ENCODE assay signal across 8 cellular contexts in genomic region chr19:2333027-2333806, GRCh38. TPM values are rescaled to one million over a fixed set of nuclear protein-coding genes. Genes with fewer than 3 reads are reported as not detected.
DNase-seq lines count a peak whose midpoint lies in the region; ATAC-seq and TF ChIP-seq lines count a peak whose summit lies in the region.

No MANE protein-coding gene starts in this region.

- H3K79me2 ChIP-seq in Loucy (ENCODE audit: insufficient read depth, low read length): peaks cover 90% of the 10 kb centered on the region

- H3K27me3 ChIP-seq in CD8-positive, alpha-beta T cell (ENCODE audit: insufficient read depth, low read length): no peaks in the 10 kb centered on the region
- H3K27me3 ChIP-seq in Loucy (ENCODE audit: insufficient read depth, low read length, poor library complexity, severe bottlenecking): peaks cover 6% of the 10 kb centered on the region
- H3K27me3 ChIP-seq in thyroid gland: no peaks in the 10 kb centered on the region

- H3K27ac ChIP-seq in CD8-positive, alpha-beta T cell (ENCODE audit: low read depth, low read length): peak overlapping the region; percentile 45
- H3K27ac ChIP-seq in thyroid gland: no peak overlapping the region

- ATAC-seq in CD8-positive, alpha-beta T cell: no peak

- H3K4me3 ChIP-seq in CD8-positive, alpha-beta T cell (ENCODE audit: low read depth, low read length): no peak overlapping the region
- H3K4me3 ChIP-seq in Loucy (ENCODE audit: low read length, poor library complexity, severe bottlenecking) (peak overlapping the region; percentile 98), thyroid gland (replicated peaks in 1 of 3) (no peak overlapping the region)

- POLR2A ChIA-PET in CD8-positive, alpha-beta T cell (lab: Charles Lee): interaction anchor here (1.4 kb wide), 1 partner anchor 94 kb away, joined by 3 read pairs; no protein-coding TSS in a partner anchor

- peaks cover 49% of the 10 kb centered on the region for H3K4me1 Mint-ChIP-seq in CD8-positive, alpha-beta T cell (ENCODE audit: low read depth)
- peaks cover 45% of the 10 kb centered on the region for H3K4me1 Mint-ChIP-seq in CD14-positive monocyte

- no peaks in the 10 kb centered on the region for H3K9me3 Mint-ChIP-seq in CD8-positive, alpha-beta T cell
- H3K9me3 Mint-ChIP-seq in CD14-positive monocyte: peaks cover 0 to 8% (median 3%) of the 10 kb centered on the region in 7 donors

- TF ChIP-seq POLR2A in thyroid gland (IDR thresholded peaks at IDR 0.05): no peak

- DNase-seq in CD8-positive, alpha-beta T cell: no peak
- DNase-seq in SHP77 treated with DMSO at 0.1 percent for 48 hours (lab: John Stamatoyannopoulos, UW) (peak; percentile 63), left kidney (ENCODE audit: low read depth, low spot score) (peak; percentile 77), thyroid gland (no peak), SIG-M5 (lab: John Stamatoyannopoulos, UW) (no peak), NOMO-1 (lab: John Stamatoyannopoulos, UW; ENCODE audit: unreplicated experiment in 2 of 2) (no peak), CD14-positive monocyte (ENCODE audit: low spot score) (no peak)

- H3K4me3 Mint-ChIP-seq in CD8-positive, alpha-beta T cell: peak overlapping the region; percentile 18
- peak overlapping the region in 1 of 2 donors; percentile 60 for H3K4me3 Mint-ChIP-seq in CD14-positive monocyte

- TF ChIP-seq CTCF in CD8-positive, alpha-beta T cell (IDR thresholded peaks at IDR 0.05): no peak
- TF ChIP-seq CTCF in Loucy (conservative IDR thresholded peaks at IDR 0.05; ENCODE audit: low read length) (no peak), thyroid gland (IDR thresholded peaks at IDR 0.05) (no peak), CD14-positive monocyte (IDR thresholded peaks at IDR 0.05) (no peak)

- no peak overlapping the region for H2AFZ ChIP-seq in Loucy (ENCODE audit: low read length)

- H3K4me1 ChIP-seq in CD8-positive, alpha-beta T cell (ENCODE audit: insufficient read depth, low read length): peaks cover 50% of the 10 kb centered on the region
- H3K4me1 ChIP-seq in Loucy (ENCODE audit: insufficient read depth, low read length, poor library complexity, severe bottlenecking) (peaks cover 45% of the 10 kb centered on the region), thyroid gland (peaks cover 29 to 47% of the 10 kb centered on the region in 2 donors)

- peaks cover 23% of the 10 kb centered on the region for H3K36me3 Mint-ChIP-seq in CD8-positive, alpha-beta T cell
- peaks cover 5 to 30% of the 10 kb centered on the region in 2 donors for H3K36me3 Mint-ChIP-seq in CD14-positive monocyte

- no peaks in the 10 kb centered on the region for H3K27me3 Mint-ChIP-seq in CD8-positive, alpha-beta T cell (ENCODE audit: low read depth)
- peaks cover 0 to 10% (median 0%) of the 10 kb centered on the region in 3 donors for H3K27me3 Mint-ChIP-seq in CD14-positive monocyte (ENCODE audit: low read depth in 3 of 3)

- H3K36me3 ChIP-seq in CD8-positive, alpha-beta T cell (ENCODE audit: insufficient read depth, low read length): no peaks in the 10 kb centered on the region
- H3K36me3 ChIP-seq in Loucy (ENCODE audit: insufficient read depth, low read length) (no peaks in the 10 kb centered on the region; the same call in 1 of the 2 replicates), thyroid gland (no peaks in the 10 kb centered on the region)

- CTCF ChIA-PET in CD8-positive, alpha-beta T cell (lab: Charles Lee): no interaction called here

- H3F3A ChIP-seq in Loucy (ENCODE audit: low read depth): peaks cover 6% of the 10 kb centered on the region

- peak overlapping the region; percentile 89 for H3K27ac Mint-ChIP-seq in CD8-positive, alpha-beta T cell
- H3K27ac Mint-ChIP-seq in CD14-positive monocyte: peak overlapping the region in 2 of 7 donors; percentile 37 to 49

- H3K9me2 ChIP-seq in Loucy (replicated peaks; ENCODE audit: low read depth, low read length): no peaks in the 10 kb centered on the region

- peak overlapping the region; percentile 85 for H3K4me2 ChIP-seq in Loucy (ENCODE audit: low read depth, low read length, poor library complexity, severe bottlenecking)

- H4K20me1 ChIP-seq in Loucy (ENCODE audit: insufficient read depth, low read length, poor library complexity, severe bottlenecking): peaks cover 49% of the 10 kb centered on the region

- H3K9me3 ChIP-seq in CD8-positive, alpha-beta T cell (ENCODE audit: low read length): no peaks in the 10 kb centered on the region
- H3K9me3 ChIP-seq in Loucy (ENCODE audit: insufficient read depth, low read depth, low read length): no peaks in the 10 kb centered on the region
- no peaks in the 10 kb centered on the region for H3K9me3 ChIP-seq in thyroid gland

- 49 to 60% methylated on average over 13 to 20 of the region's 27 CpGs for WGBS in thyroid gland, 2 donors

- peak overlapping the region; percentile 99 for H3K9ac ChIP-seq in Loucy (ENCODE audit: low read depth, low read length, poor library complexity, severe bottlenecking)

- intact Hi-C loops in CD8-positive, alpha-beta T cell (cut with DNase I, micrococcal nuclease): no loop called here
- intact Hi-C loops in thyroid gland (cut with DNase I) (loop anchor here (5.0 kb wide), 1 partner anchor 96 kb away; the partner anchor contains the start of genes PLEKHJ1 and SF3A2), CD14-positive monocyte (cut with micrococcal nuclease) (no loop called here)

RNA-seq across cellular contexts. Expression of gene SPPL2B, which starts 4.7 kb away (rescaled TPM):
- 100 to 1,000 TPM; 123 to 126 TPM for total RNA-seq in CD8-positive, alpha-beta T cell
- 10 to 100 TPM; 47.8 to 97.8 (median 67.3) TPM for total RNA-seq in thyroid gland
- 1 to 10 TPM; 5.7 to 8.7 TPM for polyA plus RNA-seq in CD14-positive monocyte

RNA-seq across cellular contexts. Expression of gene LSM7, which starts 4.8 kb away (rescaled TPM):
- total RNA-seq in CD8-positive, alpha-beta T cell: 100 to 1,000 TPM; 103 to 113 TPM
- 100 to 1,000 TPM in 1 of 4 donors, 10 to 100 TPM in 3; 21.1 to 139 (median 55.1) TPM for total RNA-seq in thyroid gland
- polyA plus RNA-seq in CD14-positive monocyte: 100 to 1,000 TPM in 1 of 2 donors, 10 to 100 TPM in 1; 98.6 to 132 TPM

RNA-seq across cellular contexts. Expression of gene LINGO3, which starts 25.3 kb away (rescaled TPM):
- under 1 TPM; 0.33 to 0.46 TPM for total RNA-seq in CD8-positive, alpha-beta T cell
- total RNA-seq in thyroid gland: under 1 TPM in 1 of 4 donors, not detected in 3; 0.45 TPM
- polyA plus RNA-seq in CD14-positive monocyte: 1 to 10 TPM; 2.2 to 2.8 TPM

RNA-seq across cellular contexts. Expression of gene TMPRSS9, which starts 26.8 kb away (rescaled TPM):
- not detected for total RNA-seq in CD8-positive, alpha-beta T cell
- under 1 TPM in 2 of 4 donors, not detected in 2; 0.13 to 0.78 TPM for total RNA-seq in thyroid gland
- under 1 TPM in 1 of 2 donors, not detected in 1; 0.30 TPM for polyA plus RNA-seq in CD14-positive monocyte

RNA-seq across cellular contexts. Expression of gene PEAK3, which starts 51.2 kb away (rescaled TPM):
- total RNA-seq in CD8-positive, alpha-beta T cell: not detected
- total RNA-seq in thyroid gland: 1 to 10 TPM in 1 of 4 donors, under 1 TPM in 3; 0.27 to 1.6 (median 0.59) TPM
- polyA plus RNA-seq in CD14-positive monocyte: 1 to 10 TPM; 2.9 to 6.3 TPM

Comparison
In these comparisons a context has a peak if more than half of its experiments do, and no peak if none do; other contexts are left out.
1. DNase-seq: peak in SHP77 treated with DMSO at 0.1 percent for 48 hours (single experiment) and left kidney (single experiment); none in CD8-positive, alpha-beta T cell (0 of 7), thyroid gland (0 of 2), SIG-M5 (single experiment), NOMO-1 (0 of 2) and CD14-positive monocyte (single experiment).